ENCODE assay signal across 13 cellular contexts in the genomic region with DNA sequence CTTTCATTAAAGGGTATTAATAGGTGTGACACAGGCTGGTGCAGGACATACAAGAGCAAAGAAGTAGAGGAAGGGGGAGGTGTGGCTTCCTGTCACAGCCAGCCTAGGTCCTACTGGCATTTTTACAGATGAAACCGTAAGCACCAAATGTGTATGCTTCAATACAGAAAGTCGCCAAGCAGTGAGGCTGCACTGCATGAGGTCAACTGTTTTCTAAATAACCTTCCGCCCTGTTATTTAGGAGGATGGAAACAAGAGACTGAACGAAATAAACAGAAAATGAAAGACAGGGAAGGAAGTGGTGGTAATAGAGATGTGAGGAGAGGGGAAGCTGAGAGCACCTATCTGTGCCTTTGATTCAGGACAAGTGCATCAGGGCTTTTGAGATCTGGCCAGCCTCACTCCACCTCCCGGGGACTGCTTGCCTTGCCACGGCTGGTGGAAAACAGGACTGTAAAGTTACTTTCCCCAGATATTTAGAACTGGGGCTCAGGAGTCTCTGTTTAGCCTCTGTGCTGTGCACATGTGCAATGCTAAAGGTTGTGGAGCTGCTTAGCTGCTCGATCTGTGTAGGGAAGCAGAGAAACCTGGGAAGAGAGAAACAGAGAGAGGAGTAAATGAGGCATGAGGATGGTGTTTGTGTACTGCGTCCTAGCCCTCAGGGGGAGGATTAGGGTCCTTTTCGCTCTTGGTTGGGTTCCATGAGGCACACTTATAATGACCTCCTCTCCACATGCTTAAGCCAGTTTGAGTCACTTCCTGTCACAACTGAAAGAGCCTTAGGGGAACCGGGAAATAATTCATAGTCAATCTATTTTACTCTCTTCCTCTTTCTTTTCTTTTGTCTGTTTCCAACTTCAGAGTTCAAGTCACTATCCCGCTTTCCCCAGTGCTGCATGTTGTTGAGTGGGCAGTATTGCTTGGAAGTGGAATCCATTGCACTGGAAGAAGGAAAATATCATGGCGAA.
DNase-seq lines count a peak whose midpoint lies in the region; ATAC-seq and TF ChIP-seq lines count a peak whose summit lies in the region.
"Had no signal": no experiment of that assay in that cellular context is flagged by ENCODE, and none has a peak within 500 bp of the region (broad histone marks: within the 10 kb centered on the region; RNA-seq: fewer than 3 reads in every experiment).

No MANE protein-coding gene starts in this region.

- H3K27me3 ChIP-seq in uterus = no peaks in the 10 kb centered on the region
- H3K27me3 ChIP-seq: cardiac muscle cell had no signal

- H3K4me3 ChIP-seq in uterus = no peak overlapping the region
- H3K4me3 ChIP-seq: cardiac muscle cell had no signal

- H3K27me3 Mint-ChIP-seq in activated CD4-positive, alpha-beta T cell treated with anti-CD3 and anti-CD28 coated beads, Interleukin-2, amount 10 ng/mL, durations not matched to agents 24 days and 14 days = peaks cover 17% of the 10 kb centered on the region
- peaks cover 91 to 99% of the 10 kb centered on the region in 2 donors for H3K27me3 Mint-ChIP-seq in stimulated activated naive B cell treated with anti-CD40 and anti-IgM and Interleukin-4, amounts not matched to agents 10 μg/mL and 1 μg/mL and 100 μg/mL, for 72 hours

- TF ChIP-seq CTCF in uterus (IDR thresholded peaks at IDR 0.05) = no peak

- H3K9me3 ChIP-seq in uterus = no peaks in the 10 kb centered on the region

- no peaks in the 10 kb centered on the region for H3K36me3 ChIP-seq in uterus
- H3K36me3 ChIP-seq: cardiac muscle cell had no signal

- H3K36me3 Mint-ChIP-seq in activated CD4-positive, alpha-beta T cell treated with anti-CD3 and anti-CD28 coated beads, Interleukin-2, amount 10 ng/mL, durations not matched to agents 24 days and 14 days (ENCODE audit: low read depth) = no peaks in the 10 kb centered on the region
- peaks cover 8 to 12% of the 10 kb centered on the region in 2 donors for H3K36me3 Mint-ChIP-seq in stimulated activated naive B cell treated with anti-CD40 and anti-IgM and Interleukin-4, amounts not matched to agents 10 μg/mL and 1 μg/mL and 100 μg/mL, for 72 hours

- H3K27ac Mint-ChIP-seq in activated CD4-positive, alpha-beta T cell treated with anti-CD3 and anti-CD28 coated beads, Interleukin-2, amount 10 ng/mL, durations not matched to agents 24 days and 14 days = no peak overlapping the region
- H3K27ac Mint-ChIP-seq in stimulated activated naive B cell treated with anti-CD40 and anti-IgM and Interleukin-4, amounts not matched to agents 10 μg/mL and 1 μg/mL and 100 μg/mL, for 72 hours = peak overlapping the region; percentile 4

- ATAC-seq in HG02759 (IDR thresholded peaks at IDR 0.05; ENCODE audit: unreplicated experiment) = peak; percentile 70
- ATAC-seq in stimulated activated naive B cell treated with anti-CD40 and anti-IgM and Interleukin-4, amounts not matched to agents 10 μg/mL and 1 μg/mL and 100 μg/mL, for 72 hours (replicated peaks) = peak; percentile 89 to 90

- peaks cover 14% of the 10 kb centered on the region for H3K4me1 Mint-ChIP-seq in activated CD4-positive, alpha-beta T cell treated with anti-CD3 and anti-CD28 coated beads, Interleukin-2, amount 10 ng/mL, durations not matched to agents 24 days and 14 days
- H3K4me1 Mint-ChIP-seq in stimulated activated naive B cell treated with anti-CD40 and anti-IgM and Interleukin-4, amounts not matched to agents 10 μg/mL and 1 μg/mL and 100 μg/mL, for 72 hours = peaks cover 20 to 32% of the 10 kb centered on the region in 2 donors

- H3K4me3 Mint-ChIP-seq in activated CD4-positive, alpha-beta T cell treated with anti-CD3 and anti-CD28 coated beads, Interleukin-2, amount 10 ng/mL, durations not matched to agents 24 days and 14 days = peak overlapping the region; percentile 43
- H3K4me3 Mint-ChIP-seq in stimulated activated naive B cell treated with anti-CD40 and anti-IgM and Interleukin-4, amounts not matched to agents 10 μg/mL and 1 μg/mL and 100 μg/mL, for 72 hours = peak overlapping the region in 1 of 2 donors; percentile 19

- DNase-seq in activated CD4-positive, alpha-beta T cell treated with anti-CD3 and anti-CD28 coated beads, Interleukin-2, amount 10 ng/mL, durations not matched to agents 24 days and 14 days = no peak
- DNase-seq in activated CD4-positive, alpha-beta T cell treated with anti-CD3 and anti-CD28 coated beads for 4 hours = no peak
- DNase-seq in MV-4-11 (lab: John Stamatoyannopoulos, UW) (peak; percentile 98), NCI-H2171 treated with DMSO at 0.1 percent for 48 hours (lab: John Stamatoyannopoulos, UW) (no peak), uterus (no peak), DMS153 (lab: John Stamatoyannopoulos, UW) (no peak)
- no peak for DNase-seq in stimulated activated naive B cell treated with anti-CD40 and anti-IgM and Interleukin-4, amounts not matched to agents 10 μg/mL and 1 μg/mL and 100 μg/mL, for 72 hours
- DNase-seq: ACHN; midbrain; NCI-H446; stimulated activated naive CD4-positive, alpha-beta T cell had no signal

- H3K4me1 ChIP-seq in uterus = no peaks in the 10 kb centered on the region

- TF ChIP-seq POLR2A in uterus (IDR thresholded peaks at IDR 0.05) = no peak

- H3K27ac ChIP-seq in uterus = no peak overlapping the region
- H3K27ac ChIP-seq: cardiac muscle cell had no signal

- peaks cover 21% of the 10 kb centered on the region for H3K9me3 Mint-ChIP-seq in activated CD4-positive, alpha-beta T cell treated with anti-CD3 and anti-CD28 coated beads, Interleukin-2, amount 10 ng/mL, durations not matched to agents 24 days and 14 days
- peaks cover 12 to 17% of the 10 kb centered on the region in 2 donors for H3K9me3 Mint-ChIP-seq in stimulated activated naive B cell treated with anti-CD40 and anti-IgM and Interleukin-4, amounts not matched to agents 10 μg/mL and 1 μg/mL and 100 μg/mL, for 72 hours

- intact Hi-C loops in activated CD4-positive, alpha-beta T cell treated with anti-CD3 and anti-CD28 coated beads, Interleukin-2, amount 10 ng/mL, durations not matched to agents 24 days and 14 days (cut with micrococcal nuclease) = no loop called here
- intact Hi-C loops in uterus (cut with DNase I; ENCODE audit: low total_unique reads) = no loop called here
